In genomic region chr5:172137046-172137445, GRCh38 we compare ENCODE assay signal across 1 cellular context.
A peak's percentile ranks its signal among the peaks of the same experiment; 100 is the strongest.
TF ChIP-seq lines count a peak whose summit lies in the region.

No MANE protein-coding gene starts in this region.

TF ChIP-seq in K562, 482 proteins besides CTCF, POLR2A, EP300 and RAD21:
- TF ChIP-seq NEUROD1 (IDR thresholded peaks at IDR 0.05; ENCODE audit: borderline replicate concordance, low read depth, low read length, partially characterized antibody) = no peak
- TF ChIP-seq PHB2 (IDR thresholded peaks at IDR 0.05; ENCODE audit: low read depth) = no peak
- no peak for TF ChIP-seq BCLAF1 (IDR thresholded peaks at IDR 0.05; ENCODE audit: borderline replicate concordance in 1 of 2, control insufficient read depth in 1 of 2, low read depth in 2 of 2, low read length in 1 of 2)
- no peak for TF ChIP-seq ZNF436 (CRISPR knock-in tag; IDR thresholded peaks at IDR 0.05)
- TF ChIP-seq KDM4B (IDR thresholded peaks at IDR 0.05; ENCODE audit: borderline replicate concordance in 2 of 2, low read depth in 1 of 2) = no peak
- peak; percentile 75 for TF ChIP-seq ZNF324 (CRISPR knock-in tag; IDR thresholded peaks at IDR 0.05)
- no peak for TF ChIP-seq ZNF699 (CRISPR knock-in tag; IDR thresholded peaks at IDR 0.05; ENCODE audit: insufficient replicate concordance)
